Comparison of ENCODE assay signal across 17 cellular contexts in genomic region chr3:111923095-111923771, GRCh38. TPM values are rescaled to one million over a fixed set of nuclear protein-coding genes. Genes with fewer than 3 reads are reported as not detected.
DNase-seq lines count a peak whose midpoint lies in the region; ATAC-seq and TF ChIP-seq lines count a peak whose summit lies in the region.
"Had no signal": no experiment of that assay in that cellular context is flagged by ENCODE, and none has a peak within 500 bp of the region (broad histone marks: within the 10 kb centered on the region; RNA-seq: fewer than 3 reads in every experiment).

No MANE protein-coding gene starts in this region.

- CTCF ChIA-PET in RWPE1 (lab: Yijun Ruan, JAX), result no interaction called here

- WGBS in heart left ventricle, 4 donors, result 0 to 46% (median 34%) methylated on average over 2 of the region's 2 CpGs
- 64% methylated on average over 2 of the region's 2 CpGs for WGBS in esophagus muscularis mucosa

- H3K9me3 ChIP-seq in heart left ventricle (no peaks in the 10 kb centered on the region), esophagus muscularis mucosa (no peaks in the 10 kb centered on the region), thoracic aorta (no peaks in the 10 kb centered on the region), lower lobe of right lung (no peaks in the 10 kb centered on the region)
- H3K9me3 ChIP-seq: upper lobe of left lung had no signal

- H3K27me3 ChIP-seq in heart left ventricle (no peaks in the 10 kb centered on the region), esophagus muscularis mucosa (no peaks in the 10 kb centered on the region), thoracic aorta (replicated peaks; ENCODE audit: insufficient read depth) (no peaks in the 10 kb centered on the region), lower lobe of right lung (ENCODE audit: low read depth) (no peaks in the 10 kb centered on the region)
- H3K27me3 ChIP-seq: upper lobe of left lung had no signal

- TF ChIP-seq POLR2A in heart left ventricle (IDR thresholded peaks at IDR 0.05) (no peak), esophagus muscularis mucosa (IDR thresholded peaks at IDR 0.05; ENCODE audit: low read depth) (no peak)

- intact Hi-C loops in heart left ventricle (cut with DNase I) (loop anchor here in 2 of 10 donors (5.0 to 10.0 kb wide), 2 partner anchors 34 to 58 kb away; no protein-coding TSS in a partner anchor), cardiac septum (cut with DNase I) (loop anchor here (5.0 kb wide), 1 partner anchor 44 kb away; no protein-coding TSS in a partner anchor), esophagus muscularis mucosa (cut with DNase I) (no loop called here), lower lobe of right lung (cut with DNase I) (no loop called here)

- POLR2A ChIA-PET in RWPE1 (lab: Yijun Ruan, JAX; ENCODE audit: low non-redundant PET), result no interaction called here

- no peak for TF ChIP-seq EP300 in esophagus muscularis mucosa (IDR thresholded peaks at IDR 0.05)

- ATAC-seq in heart left ventricle (no peak), thoracic aorta (ENCODE audit: insufficient number of reproducible peaks, low FRiP score, low read depth) (no peak), HG03521 (IDR thresholded peaks at IDR 0.05; ENCODE audit: unreplicated experiment) (no peak), lower lobe of right lung (no peak)

- H3K4me3 ChIP-seq in heart left ventricle, result no peak overlapping the region
- no peak overlapping the region for H3K4me3 ChIP-seq in esophagus muscularis mucosa
- H3K4me3 ChIP-seq in thoracic aorta, result no peak overlapping the region
- H3K4me3 ChIP-seq in lower lobe of right lung, result no peak overlapping the region
- H3K4me3 ChIP-seq: neural progenitor cell, upper lobe of left lung had no signal

- TF ChIP-seq CTCF in heart left ventricle (IDR thresholded peaks at IDR 0.05) (no peak), RWPE1 (conservative IDR thresholded peaks at IDR 0.05; ENCODE audit: low read depth) (no peak), esophagus muscularis mucosa (IDR thresholded peaks at IDR 0.05) (no peak), thoracic aorta (IDR thresholded peaks at IDR 0.05) (no peak), lower lobe of right lung (IDR thresholded peaks at IDR 0.05) (no peak)

- peaks cover 0 to 49% (median 25%) of the 10 kb centered on the region in 12 donors for H3K4me1 ChIP-seq in heart left ventricle
- H3K4me1 ChIP-seq in esophagus muscularis mucosa, result peaks cover 35 to 43% (median 39%) of the 10 kb centered on the region in 4 donors
- peaks cover 14 to 46% of the 10 kb centered on the region in 2 donors for H3K4me1 ChIP-seq in thoracic aorta (ENCODE audit: control insufficient read depth in 1 of 2, low read depth in 2 of 2)
- peaks cover 21% of the 10 kb centered on the region for H3K4me1 ChIP-seq in lower lobe of right lung

- DNase-seq in heart left ventricle, result no peak
- DNase-seq in cardiac septum (ENCODE audit: low spot score), result no peak
- DNase-seq in RWPE1 (ENCODE audit: low spot score), result peak; percentile 70
- DNase-seq in esophagus muscularis mucosa (ENCODE audit: extremely low spot score), result no peak
- DNase-seq in thoracic aorta (ENCODE audit: low spot score), result no peak
- no peak for DNase-seq in NCI-H187 treated with DMSO at 0.1 percent for 48 hours (lab: John Stamatoyannopoulos, UW)
- DNase-seq in lower lobe of right lung, result no peak
- DNase-seq: activated naive CD4-positive, alpha-beta T cell treated with anti-CD3 and anti-CD28 coated beads, Interleukin-2, amount 10 ng/mL, durations not matched to agents 7 days and 5 days; CD4-positive, alpha-beta T cell; NCI-H1092; NCI-H82; right cardiac atrium; Right ventricle myocardium superior; stimulated activated CD4-positive, alpha-beta T cell treated with anti-CD3 and anti-CD28 coated beads, Interleukin-1b, Interleukin-23, amount 100 ng/mL, for 48 hours; upper lobe of left lung had no signal

- H3K36me3 ChIP-seq in heart left ventricle (peaks cover 0 to 84% (median 34%) of the 10 kb centered on the region in 9 donors), esophagus muscularis mucosa (peaks cover 8 to 56% (median 32%) of the 10 kb centered on the region in 4 donors), thoracic aorta (peaks cover 4% of the 10 kb centered on the region), lower lobe of right lung (peaks cover 21% of the 10 kb centered on the region)
- H3K36me3 ChIP-seq: neural progenitor cell had no signal

- peak overlapping the region in 7 of 12 donors; percentile 42 to 76 (median 51) for H3K27ac ChIP-seq in heart left ventricle
- H3K27ac ChIP-seq in RWPE1, result no peak overlapping the region
- peak overlapping the region; percentile 51 to 74 (median 60) for H3K27ac ChIP-seq in esophagus muscularis mucosa (replicated peaks in 1 of 4)
- H3K27ac ChIP-seq in thoracic aorta, result peak overlapping the region; percentile 65 to 75
- no peak overlapping the region for H3K27ac ChIP-seq in lower lobe of right lung
- H3K27ac ChIP-seq: neural progenitor cell had no signal

RNA-seq across cellular contexts. Expression of gene ABHD10, which starts 55.6 kb away (rescaled TPM):
- total RNA-seq in heart left ventricle, result 10 to 100 TPM; 26.5 to 50.1 (median 41.8) TPM
- 10 to 100 TPM; 13.5 to 40.0 TPM for polyA plus RNA-seq in heart left ventricle
- total RNA-seq in cardiac septum, result 34.6 TPM
- total RNA-seq in esophagus muscularis mucosa, result 10 to 100 TPM in 3 of 4 donors, 1 to 10 TPM in 1; 6.5 to 15.0 (median 12.2) TPM
- 10 to 100 TPM in 1 of 2 donors, 1 to 10 TPM in 1; 9.6 to 13.2 TPM for total RNA-seq in thoracic aorta
- 29.3 TPM for total RNA-seq in lower lobe of right lung

Comparison
In these comparisons a context has a peak if more than half of its experiments do, and no peak if none do; other contexts are left out.
1. H3K27ac ChIP-seq: peak in heart left ventricle (7 of 12), esophagus muscularis mucosa (4 of 4) and thoracic aorta (2 of 2); none in RWPE1 (single experiment) and lower lobe of right lung (single experiment).